Comparison of ENCODE assay signal across 1 cellular context in genomic region chr17:75843577-75844529, GRCh38.
TF ChIP-seq lines count a peak whose summit lies in the region.

TSS of gene UNC13D (minus strand) at chr17:75844404. CDS start at chr17:75844337, 67 bp downstream.

TF ChIP-seq in GM23338, 12 proteins besides CTCF, POLR2A, EP300 and RAD21 (continued from another document):
- TF ChIP-seq, protein P1, sequence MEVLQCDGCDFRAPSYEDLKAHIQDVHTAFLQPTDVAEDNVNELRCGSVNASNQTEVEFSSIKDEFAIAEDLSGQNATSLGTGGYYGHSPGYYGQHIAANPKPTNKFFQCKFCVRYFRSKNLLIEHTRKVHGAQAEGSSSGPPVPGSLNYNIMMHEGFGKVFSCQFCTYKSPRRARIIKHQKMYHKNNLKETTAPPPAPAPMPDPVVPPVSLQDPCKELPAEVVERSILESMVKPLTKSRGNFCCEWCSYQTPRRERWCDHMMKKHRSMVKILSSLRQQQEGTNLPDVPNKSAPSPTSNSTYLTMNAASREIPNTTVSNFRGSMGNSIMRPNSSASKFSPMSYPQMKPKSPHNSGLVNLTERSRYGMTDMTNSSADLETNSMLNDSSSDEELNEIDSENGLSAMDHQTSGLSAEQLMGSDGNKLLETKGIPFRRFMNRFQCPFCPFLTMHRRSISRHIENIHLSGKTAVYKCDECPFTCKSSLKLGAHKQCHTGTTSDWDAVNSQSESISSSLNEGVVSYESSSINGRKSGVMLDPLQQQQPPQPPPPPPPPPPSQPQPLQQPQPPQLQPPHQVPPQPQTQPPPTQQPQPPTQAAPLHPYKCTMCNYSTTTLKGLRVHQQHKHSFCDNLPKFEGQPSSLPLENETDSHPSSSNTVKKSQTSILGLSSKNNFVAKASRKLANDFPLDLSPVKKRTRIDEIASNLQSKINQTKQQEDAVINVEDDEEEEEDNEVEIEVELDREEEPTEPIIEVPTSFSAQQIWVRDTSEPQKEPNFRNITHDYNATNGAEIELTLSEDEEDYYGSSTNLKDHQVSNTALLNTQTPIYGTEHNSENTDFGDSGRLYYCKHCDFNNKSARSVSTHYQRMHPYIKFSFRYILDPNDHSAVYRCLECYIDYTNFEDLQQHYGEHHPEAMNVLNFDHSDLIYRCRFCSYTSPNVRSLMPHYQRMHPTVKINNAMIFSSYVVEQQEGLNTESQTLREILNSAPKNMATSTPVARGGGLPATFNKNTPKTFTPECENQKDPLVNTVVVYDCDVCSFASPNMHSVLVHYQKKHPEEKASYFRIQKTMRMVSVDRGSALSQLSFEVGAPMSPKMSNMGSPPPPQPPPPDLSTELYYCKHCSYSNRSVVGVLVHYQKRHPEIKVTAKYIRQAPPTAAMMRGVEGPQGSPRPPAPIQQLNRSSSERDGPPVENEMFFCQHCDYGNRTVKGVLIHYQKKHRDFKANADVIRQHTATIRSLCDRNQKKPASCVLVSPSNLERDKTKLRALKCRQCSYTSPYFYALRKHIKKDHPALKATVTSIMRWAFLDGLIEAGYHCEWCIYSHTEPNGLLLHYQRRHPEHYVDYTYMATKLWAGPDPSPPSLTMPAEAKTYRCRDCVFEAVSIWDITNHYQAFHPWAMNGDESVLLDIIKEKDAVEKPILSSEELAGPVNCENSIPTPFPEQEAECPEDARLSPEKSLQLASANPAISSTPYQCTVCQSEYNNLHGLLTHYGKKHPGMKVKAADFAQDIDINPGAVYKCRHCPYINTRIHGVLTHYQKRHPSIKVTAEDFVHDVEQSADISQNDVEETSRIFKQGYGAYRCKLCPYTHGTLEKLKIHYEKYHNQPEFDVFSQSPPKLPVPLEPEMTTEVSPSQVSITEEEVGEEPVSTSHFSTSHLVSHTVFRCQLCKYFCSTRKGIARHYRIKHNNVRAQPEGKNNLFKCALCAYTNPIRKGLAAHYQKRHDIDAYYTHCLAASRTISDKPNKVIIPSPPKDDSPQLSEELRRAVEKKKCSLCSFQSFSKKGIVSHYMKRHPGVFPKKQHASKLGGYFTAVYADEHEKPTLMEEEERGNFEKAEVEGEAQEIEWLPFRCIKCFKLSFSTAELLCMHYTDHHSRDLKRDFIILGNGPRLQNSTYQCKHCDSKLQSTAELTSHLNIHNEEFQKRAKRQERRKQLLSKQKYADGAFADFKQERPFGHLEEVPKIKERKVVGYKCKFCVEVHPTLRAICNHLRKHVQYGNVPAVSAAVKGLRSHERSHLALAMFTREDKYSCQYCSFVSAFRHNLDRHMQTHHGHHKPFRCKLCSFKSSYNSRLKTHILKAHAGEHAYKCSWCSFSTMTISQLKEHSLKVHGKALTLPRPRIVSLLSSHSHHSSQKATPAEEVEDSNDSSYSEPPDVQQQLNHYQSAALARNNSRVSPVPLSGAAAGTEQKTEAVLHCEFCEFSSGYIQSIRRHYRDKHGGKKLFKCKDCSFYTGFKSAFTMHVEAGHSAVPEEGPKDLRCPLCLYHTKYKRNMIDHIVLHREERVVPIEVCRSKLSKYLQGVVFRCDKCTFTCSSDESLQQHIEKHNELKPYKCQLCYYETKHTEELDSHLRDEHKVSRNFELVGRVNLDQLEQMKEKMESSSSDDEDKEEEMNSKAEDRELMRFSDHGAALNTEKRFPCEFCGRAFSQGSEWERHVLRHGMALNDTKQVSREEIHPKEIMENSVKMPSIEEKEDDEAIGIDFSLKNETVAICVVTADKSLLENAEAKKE (CRISPR knock-in tag; IDR thresholded peaks at IDR 0.05) = no peak
- no peak for TF ChIP-seq JUNB (IDR thresholded peaks at IDR 0.05; ENCODE audit: unreplicated experiment)
- no peak for TF ChIP-seq NANOG (IDR thresholded peaks at IDR 0.05; ENCODE audit: borderline replicate concordance)
- no peak for TF ChIP-seq POLR2AphosphoS5 (IDR thresholded peaks at IDR 0.05; ENCODE audit: low read depth)
- TF ChIP-seq CREB1 (CRISPR knock-in tag; IDR thresholded peaks at IDR 0.05; ENCODE audit: low read depth) = no peak
